26 cellular contexts compared by ENCODE assay signal in the genomic region with DNA sequence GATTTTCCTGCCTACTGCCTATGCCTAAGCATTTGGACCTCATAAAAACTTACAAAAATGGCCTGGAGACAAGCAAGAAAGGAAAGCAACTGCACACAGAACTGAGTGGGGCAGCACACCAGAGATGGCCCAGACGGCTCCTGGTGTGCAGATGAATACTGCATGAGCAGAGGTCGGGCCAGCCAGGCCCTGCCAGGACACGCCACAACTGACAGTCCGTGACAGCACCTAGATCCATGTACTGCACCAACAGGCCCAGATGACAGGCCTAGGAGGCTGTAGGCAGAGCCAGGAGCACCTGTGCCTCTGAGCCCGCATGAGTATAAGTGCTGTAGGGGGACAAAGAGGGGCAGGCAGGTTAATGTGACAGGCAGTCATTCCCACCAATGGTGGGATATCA.
"Had no signal": no experiment of that assay in that cellular context is flagged by ENCODE, and none has a peak within 500 bp of the region (broad histone marks: within the 10 kb centered on the region; RNA-seq: fewer than 3 reads in every experiment).

No MANE protein-coding gene starts in this region.

- H3K36me3 Mint-ChIP-seq: activated CD4-positive, alpha-beta memory T cell treated with anti-CD3 and anti-CD28 coated beads for 36 hours; activated CD8-positive, alpha-beta memory T cell treated with anti-CD3 and anti-CD28 coated beads, Interleukin-2, amount 10 ng/mL, durations not matched to agents 7 days and 5 days; activated naive CD4-positive, alpha-beta T cell treated with anti-CD3 and anti-CD28 coated beads, Interleukin-2, amount 50 U/mL, for 72 hours; activated naive CD8-positive, alpha-beta T cell treated with anti-CD3 and anti-CD28 coated beads, Interleukin-2, amount 10 ng/mL, durations not matched to agents 7 days and 5 days; brain had no signal

- H3K9me3 Mint-ChIP-seq: activated CD4-positive, alpha-beta memory T cell treated with anti-CD3 and anti-CD28 coated beads for 36 hours; activated CD4-positive, alpha-beta T cell treated with anti-CD3 and anti-CD28 coated beads, Interleukin-2, amount 10 ng/mL, durations not matched to agents 24 days and 14 days; activated naive CD4-positive, alpha-beta T cell treated with anti-CD3 and anti-CD28 coated beads for 36 hours; activated naive CD4-positive, alpha-beta T cell treated with anti-CD3 and anti-CD28 coated beads, Interleukin-2, amount 50 U/mL, for 72 hours; activated naive CD8-positive, alpha-beta T cell treated with anti-CD3 and anti-CD28 coated beads, Interleukin-2, amount 10 ng/mL, durations not matched to agents 7 days and 5 days; activated T-helper 1 cell treated with anti-CD3 and anti-CD28 coated beads, Interleukin-12 subunit alpha, Interleukin-12 subunit beta, Interleukin-2, Interleukin-4 antibody, amounts not matched to agents 30 ng/mL and 10 ng/mL and 1 ng/mL, durations not matched to agents 14 hours and 24 hours and 36 hours; activated T-helper 2 cell treated with anti-CD3 and anti-CD28 coated beads, Interferon-gamma antibody, Interleukin-2, Interleukin-4, amounts not matched to agents 10 μg/mL and 5 μg/mL and 100 μg/mL, durations not matched to agents 14 hours and 24 hours and 36 hours; brain; central memory CD8-positive, alpha-beta T cell; effector memory CD8-positive, alpha-beta T cell had no signal

- H3K27me3 Mint-ChIP-seq: activated CD4-positive, alpha-beta T cell treated with anti-CD3 and anti-CD28 coated beads for 36 hours; brain had no signal

- H3K4me1 Mint-ChIP-seq: activated CD4-positive, alpha-beta T cell treated with anti-CD3 and anti-CD28 coated beads for 36 hours; activated CD4-positive, alpha-beta T cell treated with anti-CD3 and anti-CD28 coated beads, Interleukin-2, amount 10 ng/mL, durations not matched to agents 24 days and 14 days; activated CD8-positive, alpha-beta memory T cell treated with anti-CD3 and anti-CD28 coated beads, Interleukin-2, amount 10 ng/mL, durations not matched to agents 7 days and 5 days; activated naive CD8-positive, alpha-beta T cell treated with anti-CD3 and anti-CD28 coated beads, Interleukin-2, amount 10 ng/mL, durations not matched to agents 7 days and 5 days; central memory CD8-positive, alpha-beta T cell had no signal

- DNase-seq: activated CD4-positive, alpha-beta memory T cell treated with anti-CD3 and anti-CD28 coated beads for 36 hours; activated CD4-positive, alpha-beta T cell treated with anti-CD3 and anti-CD28 coated beads for 36 hours; activated CD4-positive, alpha-beta T cell treated with anti-CD3 and anti-CD28 coated beads, Interleukin-2, amount 10 ng/mL, durations not matched to agents 24 days and 14 days; activated CD4-positive, CD25-positive, alpha-beta regulatory T cell; activated CD4-positive, CD25-positive, alpha-beta regulatory T cell treated with anti-CD3 and anti-CD28 coated beads, Interleukin-2, amount 50 U/mL, for 72 hours; activated CD8-positive, alpha-beta memory T cell treated with anti-CD3 and anti-CD28 coated beads, Interleukin-2, amount 10 ng/mL, durations not matched to agents 7 days and 5 days; activated CD8-positive, alpha-beta memory T cell treated with anti-CD3 and anti-CD28 coated beads, Interleukin-2, amount 50 U/mL, for 4 hours; activated CD8-positive, alpha-beta T cell treated with anti-CD3 and anti-CD28 coated beads, Interleukin-2, amount 10 ng/mL, durations not matched to agents 7 days and 5 days; activated effector memory CD4-positive, alpha-beta T cell treated with anti-CD3 and anti-CD28 coated beads, Interleukin-2, amount 50 U/mL, for 16 hours; activated naive CD4-positive, alpha-beta T cell treated with anti-CD3 and anti-CD28 coated beads for 36 hours; activated naive CD8-positive, alpha-beta T cell treated with anti-CD3 and anti-CD28 coated beads, Interleukin-2, amount 10 ng/mL, durations not matched to agents 7 days and 5 days; activated T-cell treated with anti-CD3 and anti-CD28 coated beads, Interleukin-2, amount 50 U/mL, for 1 hour; activated T-cell treated with anti-CD3 and anti-CD28 coated beads, Interleukin-2, amount 50 U/mL, for 48 hours; cortex of kidney; dermis blood vessel endothelial cell; effector CD4-positive, alpha-beta T cell; effector memory CD8-positive, alpha-beta T cell; erythroblast; esophagus squamous epithelium; foreskin melanocyte; T-helper 2 cell had no signal

- H3K4me3 Mint-ChIP-seq: activated CD4-positive, alpha-beta memory T cell treated with anti-CD3 and anti-CD28 coated beads for 36 hours; activated CD4-positive, alpha-beta T cell treated with anti-CD3 and anti-CD28 coated beads for 36 hours; activated CD4-positive, alpha-beta T cell treated with anti-CD3 and anti-CD28 coated beads, Interleukin-2, amount 10 ng/mL, durations not matched to agents 24 days and 14 days; activated CD8-positive, alpha-beta memory T cell treated with anti-CD3 and anti-CD28 coated beads, Interleukin-2, amount 10 ng/mL, durations not matched to agents 7 days and 5 days; activated CD8-positive, alpha-beta T cell treated with anti-CD3 and anti-CD28 coated beads, Interleukin-2, amount 10 ng/mL, durations not matched to agents 7 days and 5 days; activated naive CD4-positive, alpha-beta T cell treated with anti-CD3 and anti-CD28 coated beads for 36 hours; activated naive CD8-positive, alpha-beta T cell treated with anti-CD3 and anti-CD28 coated beads, Interleukin-2, amount 10 ng/mL, durations not matched to agents 7 days and 5 days; activated T-helper 1 cell treated with anti-CD3 and anti-CD28 coated beads, Interleukin-12 subunit alpha, Interleukin-12 subunit beta, Interleukin-2, Interleukin-4 antibody, amounts not matched to agents 30 ng/mL and 10 ng/mL and 1 ng/mL, durations not matched to agents 14 hours and 24 hours and 36 hours; brain; central memory CD8-positive, alpha-beta T cell; effector memory CD8-positive, alpha-beta T cell had no signal

- H3K27ac Mint-ChIP-seq: activated CD4-positive, alpha-beta memory T cell treated with anti-CD3 and anti-CD28 coated beads for 36 hours; activated CD4-positive, alpha-beta T cell treated with anti-CD3 and anti-CD28 coated beads for 36 hours; activated CD4-positive, alpha-beta T cell treated with anti-CD3 and anti-CD28 coated beads, Interleukin-2, amount 10 ng/mL, durations not matched to agents 24 days and 14 days; activated CD8-positive, alpha-beta memory T cell treated with anti-CD3 and anti-CD28 coated beads, Interleukin-2, amount 10 ng/mL, durations not matched to agents 7 days and 5 days; activated CD8-positive, alpha-beta T cell treated with anti-CD3 and anti-CD28 coated beads, Interleukin-2, amount 10 ng/mL, durations not matched to agents 7 days and 5 days; activated naive CD4-positive, alpha-beta T cell treated with anti-CD3 and anti-CD28 coated beads for 36 hours; activated naive CD4-positive, alpha-beta T cell treated with anti-CD3 and anti-CD28 coated beads, Interleukin-2, amount 50 U/mL, for 72 hours; activated naive CD8-positive, alpha-beta T cell treated with anti-CD3 and anti-CD28 coated beads, Interleukin-2, amount 10 ng/mL, durations not matched to agents 7 days and 5 days; activated T-helper 1 cell treated with anti-CD3 and anti-CD28 coated beads, Interleukin-12 subunit alpha, Interleukin-12 subunit beta, Interleukin-2, Interleukin-4 antibody, amounts not matched to agents 30 ng/mL and 10 ng/mL and 1 ng/mL, durations not matched to agents 14 hours and 24 hours and 36 hours; activated T-helper 2 cell treated with anti-CD3 and anti-CD28 coated beads, Interferon-gamma antibody, Interleukin-2, Interleukin-4, amounts not matched to agents 10 μg/mL and 5 μg/mL and 100 μg/mL, durations not matched to agents 14 hours and 24 hours and 36 hours; effector memory CD8-positive, alpha-beta T cell had no signal
